In genomic region chr6:50520325-50520724, GRCh38 we compare ENCODE assay signal across 20 cellular contexts.
DNase-seq lines count a peak whose midpoint lies in the region; ATAC-seq and TF ChIP-seq lines count a peak whose summit lies in the region.
"Had no signal": no experiment of that assay in that cellular context is flagged by ENCODE, and none has a peak within 500 bp of the region (broad histone marks: within the 10 kb centered on the region; RNA-seq: fewer than 3 reads in every experiment).

No MANE protein-coding gene starts in this region.

- intact Hi-C loops in A673 (cut with micrococcal nuclease; ENCODE audit: unreplicated experiment) = no loop called here

- no peak overlapping the region for H3K27ac ChIP-seq in GM23338 (ENCODE audit: low read depth)
- no peak overlapping the region for H3K27ac ChIP-seq in endodermal cell (ENCODE audit: low read depth, low read length)
- no peak overlapping the region for H3K27ac ChIP-seq in A673 (ENCODE audit: low read depth, low read length, poor library complexity, severe bottlenecking)
- H3K27ac ChIP-seq: 22Rv1; BLaER1 treated with 17β-estradiol and CSF1 and Interleukin-3, amounts not matched to agents 10 nM and 100 nM; GM23248 had no signal

- H3K9me3 ChIP-seq in endodermal cell (ENCODE audit: control insufficient read depth, low read length) (no peaks in the 10 kb centered on the region), A673 (ENCODE audit: low read depth, low read length, poor library complexity, severe bottlenecking) (no peaks in the 10 kb centered on the region)
- H3K9me3 ChIP-seq: BE2C; BLaER1 treated with 17β-estradiol and CSF1 and Interleukin-3, amounts not matched to agents 10 nM and 100 nM had no signal

- no peak overlapping the region for H3K4me2 ChIP-seq in GM23338
- H3K4me2 ChIP-seq: BLaER1 treated with 17β-estradiol and CSF1 and Interleukin-3, amounts not matched to agents 10 nM and 100 nM had no signal

- H3K4me1 Mint-ChIP-seq in GM23338 (peaks cover 14% of the 10 kb centered on the region; the same call in 2 of the 3 replicates), endodermal cell (peaks cover 19% of the 10 kb centered on the region)
- H3K4me1 Mint-ChIP-seq: CD14-positive monocyte had no signal

- H3K9ac ChIP-seq in endodermal cell (ENCODE audit: extremely low read depth, low read length, poor library complexity, severe bottlenecking) = no peak overlapping the region
- H3K9ac ChIP-seq: BLaER1 treated with 17β-estradiol and CSF1 and Interleukin-3, amounts not matched to agents 10 nM and 100 nM; GM23248 had no signal

- H3K9me3 Mint-ChIP-seq in GM23338 (no peaks in the 10 kb centered on the region), endodermal cell (no peaks in the 10 kb centered on the region)

- H3F3A ChIP-seq in GM23338 (replicated peaks; ENCODE audit: low read depth) = no peaks in the 10 kb centered on the region

- POLR2A ChIA-PET in A673 (lab: Charles Lee; ENCODE audit: low non-redundant PET) = no interaction called here

- H3K4me1 ChIP-seq in GM23338 (ENCODE audit: insufficient read depth) = no peaks in the 10 kb centered on the region; the same call in 1 of the 2 replicates
- peaks cover 4% of the 10 kb centered on the region for H3K4me1 ChIP-seq in endodermal cell (ENCODE audit: control insufficient read depth, insufficient read depth, low read length)
- no peaks in the 10 kb centered on the region for H3K4me1 ChIP-seq in A673 (ENCODE audit: insufficient read depth, low read length, poor library complexity, severe bottlenecking)
- H3K4me1 ChIP-seq: BE2C; BLaER1 treated with 17β-estradiol and CSF1 and Interleukin-3, amounts not matched to agents 10 nM and 100 nM had no signal

- H3K4me3 ChIP-seq in GM23338 (no peak overlapping the region), endodermal cell (ENCODE audit: low read length) (no peak overlapping the region), A673 (ENCODE audit: low read depth, low read length, poor library complexity, severe bottlenecking) (no peak overlapping the region)
- H3K4me3 ChIP-seq: BLaER1 treated with 17β-estradiol and CSF1 and Interleukin-3, amounts not matched to agents 10 nM and 100 nM; GM12878; GM23248 had no signal

- DNase-seq in GM23338 (ENCODE audit: low spot score) (no peak), SK-N-DZ (ENCODE audit: low spot score) (peak; percentile 4), endodermal cell (peak; percentile 40), A673 (ENCODE audit: low spot score) (no peak), GF-D8 (lab: John Stamatoyannopoulos, UW) (no peak)
- no peak for DNase-seq in activated CD8-positive, alpha-beta memory T cell treated with anti-CD3 and anti-CD28 coated beads for 24 hours
- DNase-seq: ACHN; AML-193; BE2C; Calu3; CD4-positive, alpha-beta T cell; COR-L47; DND-41; GM23248; H7; HCEC 1CT had no signal

- 67 to 74% methylated on average over 1 to 2 of the region's 2 CpGs for WGBS in endodermal cell (ENCODE audit: insufficient coverage in 1 of 2, insufficient read length in 1 of 2), 2 experiments

- H3K36me3 ChIP-seq in GM23338 (ENCODE audit: insufficient read depth) (no peaks in the 10 kb centered on the region), endodermal cell (ENCODE audit: control insufficient read depth, insufficient read depth, low read length) (no peaks in the 10 kb centered on the region), A673 (ENCODE audit: insufficient read depth, low read length, poor library complexity, severe bottlenecking) (no peaks in the 10 kb centered on the region)
- H3K36me3 ChIP-seq: BE2C; BLaER1 treated with 17β-estradiol and CSF1 and Interleukin-3, amounts not matched to agents 10 nM and 100 nM had no signal

- H3K9me2 ChIP-seq in GM23338 (ENCODE audit: insufficient read depth) = no peaks in the 10 kb centered on the region; the same call in 1 of the 2 replicates

- H3K27me3 Mint-ChIP-seq in GM23338 (ENCODE audit: insufficient read depth, low read depth, poor library complexity) (peaks cover 3% of the 10 kb centered on the region), endodermal cell (ENCODE audit: insufficient read depth) (peaks cover 11% of the 10 kb centered on the region)
- H3K27me3 Mint-ChIP-seq: CD4-positive, alpha-beta T cell had no signal

- BruUV-seq in A673 (replicated peaks; lab: Mats Ljungman, UMichigan) = no TSS peak

- no peak overlapping the region for H3K27ac Mint-ChIP-seq in GM23338
- H3K27ac Mint-ChIP-seq in endodermal cell = no peak overlapping the region
- H3K27ac Mint-ChIP-seq: CD14-positive monocyte; CD4-positive, alpha-beta T cell had no signal

- H3K27me3 ChIP-seq in GM23338 (ENCODE audit: insufficient read depth) (no peaks in the 10 kb centered on the region), endodermal cell (ENCODE audit: control insufficient read depth, insufficient read depth, low read length, poor library complexity, severe bottlenecking) (peaks cover 16% of the 10 kb centered on the region), A673 (replicated peaks; ENCODE audit: insufficient read depth, low read depth, low read length, poor library complexity) (peaks cover 31% of the 10 kb centered on the region)
- H3K27me3 ChIP-seq: BE2C; BLaER1 treated with 17β-estradiol and CSF1 and Interleukin-3, amounts not matched to agents 10 nM and 100 nM had no signal

- no peak overlapping the region for H3K4me3 Mint-ChIP-seq in GM23338
- H3K4me3 Mint-ChIP-seq in endodermal cell = no peak overlapping the region
- H3K4me3 Mint-ChIP-seq: CD14-positive monocyte; CD4-positive, alpha-beta T cell had no signal

- ATAC-seq in GM23338 = peak; percentile 65
- ATAC-seq: GM12878 had no signal

- no peak for TF ChIP-seq CTCF in GM23338 (conservative IDR thresholded peaks at IDR 0.05; ENCODE audit: low read depth in 2 of 2)
- no peak for TF ChIP-seq CTCF in endodermal cell (conservative IDR thresholded peaks at IDR 0.05)
- no peak for TF ChIP-seq CTCF in A673 (conservative IDR thresholded peaks at IDR 0.05; ENCODE audit: low read depth, low read length)

- H3K36me3 Mint-ChIP-seq in GM23338 (ENCODE audit: low read depth) = no peaks in the 10 kb centered on the region
- no peaks in the 10 kb centered on the region for H3K36me3 Mint-ChIP-seq in endodermal cell (ENCODE audit: low read depth)
- H3K36me3 Mint-ChIP-seq: CD14-positive monocyte had no signal

- no peaks in the 10 kb centered on the region for H3K79me2 ChIP-seq in GM23338 (replicated peaks; ENCODE audit: insufficient read depth)

- no peaks in the 10 kb centered on the region for H4K20me1 ChIP-seq in GM23338 (replicated peaks; ENCODE audit: insufficient read depth)
- H4K20me1 ChIP-seq: BLaER1 treated with 17β-estradiol and CSF1 and Interleukin-3, amounts not matched to agents 10 nM and 100 nM had no signal

- CTCF ChIA-PET in A673 (lab: Charles Lee) = no interaction called here

- H2AFZ ChIP-seq in GM23338 = no peak overlapping the region
- H2AFZ ChIP-seq: GM23248 had no signal

TF ChIP-seq in GM23338, 12 proteins besides CTCF, POLR2A, EP300 and RAD21 (continues in another document):
- TF ChIP-seq POLR2AphosphoS5 (IDR thresholded peaks at IDR 0.05; ENCODE audit: low read depth) = no peak

Comparison
In these comparisons a context has a peak if more than half of its experiments do, and no peak if none do; other contexts are left out.
1. DNase-seq: peak in SK-N-DZ (single experiment) and endodermal cell (single experiment); none in GM23338 (single experiment), A673 (single experiment), GF-D8 (single experiment) and activated CD8-positive, alpha-beta memory T cell treated with anti-CD3 and anti-CD28 coated beads for 24 hours (single experiment).